Comparison of ENCODE assay signal across 15 cellular contexts in genomic region chr2:95592973-95593372, GRCh38. TPM values are rescaled to one million over a fixed set of nuclear protein-coding genes. Genes with fewer than 3 reads are reported as not detected.
DNase-seq lines count a peak whose midpoint lies in the region; ATAC-seq lines count a peak whose summit lies in the region.
"Not testable (repeated sequence)": the region's sequence is repeated elsewhere in the genome, so short reads cannot be mapped to it uniquely, and the experiment has no call there.
"Had no signal": no experiment of that assay in that cellular context is flagged by ENCODE, and none has a peak within 500 bp of the region (broad histone marks: within the 10 kb centered on the region; RNA-seq: fewer than 3 reads in every experiment).

No MANE protein-coding gene starts in this region.

- ATAC-seq in Right ventricle myocardium inferior = not testable (repeated sequence)

- intact Hi-C loops in Right ventricle myocardium inferior (cut with DNase I); cardiac septum (cut with DNase I); posterior vena cava (cut with DNase I): not testable (repeated sequence)

- DNase-seq in activated naive CD4-positive, alpha-beta T cell treated with anti-CD3 and anti-CD28 coated beads, Interleukin-2, amount 50 U/mL, for 16 hours = peak; percentile 9
- DNase-seq in Right ventricle myocardium inferior (ENCODE audit: missing footprints) (peak; percentile 58), cardiac septum (ENCODE audit: low spot score) (peak; percentile 66), posterior vena cava (ENCODE audit: low spot score) (peak; percentile 51)

RNA-seq across cellular contexts. Expression of gene TRIM43, which starts 1.2 kb away (rescaled TPM):
- total RNA-seq in Right ventricle myocardium inferior (not detected), cardiac septum (not detected), posterior vena cava (not detected)
- total RNA-seq: A172; A673; B cell; Caco-2; Calu3; CD4-positive, alpha-beta memory T cell; CD4-positive, alpha-beta T cell; CD4-positive, CD25-positive, alpha-beta regulatory T cell; CD8-positive, alpha-beta memory T cell; CD8-positive, alpha-beta T cell; Daoy had no signal

Comparison
In these comparisons a context has a peak if more than half of its experiments do, and no peak if none do; other contexts are left out.
1. DNase-seq: peak in every context shown above with its lines; median percentile 66 in cardiac septum; 58 in Right ventricle myocardium inferior; 51 in posterior vena cava; 9 in activated naive CD4-positive, alpha-beta T cell treated with anti-CD3 and anti-CD28 coated beads, Interleukin-2, amount 50 U/mL, for 16 hours.